In genomic region chr20:48657426-48658197, GRCh38 we compare ENCODE assay signal across 8 cellular contexts.
A peak's percentile ranks its signal among the peaks of the same experiment; 100 is the strongest.
DNase-seq lines count a peak whose midpoint lies in the region; ATAC-seq and TF ChIP-seq lines count a peak whose summit lies in the region.

No MANE protein-coding gene starts in this region.

- H3K27me3 Mint-ChIP-seq in activated naive CD4-positive, alpha-beta T cell treated with anti-CD3 and anti-CD28 coated beads, Interleukin-2, amount 10 ng/mL, durations not matched to agents 7 days and 5 days: no peaks in the 10 kb centered on the region

- peak; percentile 91 for ATAC-seq in DND-41 (ENCODE audit: insufficient read depth, low read depth)
- peak; percentile 92 for ATAC-seq in SK-N-SH treated with all-trans-retinoic acid at 6 μM for 48 hours
- ATAC-seq in GM21526 (IDR thresholded peaks at IDR 0.05; ENCODE audit: low FRiP score, unreplicated experiment): no peak

- H3K36me3 Mint-ChIP-seq in activated naive CD4-positive, alpha-beta T cell treated with anti-CD3 and anti-CD28 coated beads, Interleukin-2, amount 10 ng/mL, durations not matched to agents 7 days and 5 days: peaks cover 55% of the 10 kb centered on the region

- CTCF ChIA-PET in activated naive CD4-positive, alpha-beta T cell treated with anti-CD3 and anti-CD28 coated beads, Interleukin-2, amount 10 ng/mL, durations not matched to agents 7 days and 5 days (lab: Charles Lee): interaction anchor here (0.5 to 6.5 kb wide), 41 partner anchors 9 to 290 kb away, joined by 3 to 125 read pairs (median 4); partner anchors contain the start of gene PREX1

- H3K23ac ChIP-seq in trophoblast cell (ENCODE audit: low read length): no peak overlapping the region

- H3K4me1 Mint-ChIP-seq in activated naive CD4-positive, alpha-beta T cell treated with anti-CD3 and anti-CD28 coated beads, Interleukin-2, amount 10 ng/mL, durations not matched to agents 7 days and 5 days: peaks cover 10% of the 10 kb centered on the region

- H3K27me3 ChIP-seq in DND-41 (ENCODE audit: insufficient read depth, low read length, poor library complexity) (no peaks in the 10 kb centered on the region), MM.1S (replicated peaks; ENCODE audit: insufficient read depth, low read length) (no peaks in the 10 kb centered on the region), trophoblast cell (ENCODE audit: insufficient read depth, low read length) (no peaks in the 10 kb centered on the region)

- DNase-seq in DND-41: peak; percentile 76
- peak; percentile 67 for DNase-seq in MM.1S
- DNase-seq in activated naive CD4-positive, alpha-beta T cell treated with anti-CD3 and anti-CD28 coated beads, Interleukin-2, amount 10 ng/mL, durations not matched to agents 7 days and 5 days: peak; percentile 78
- peak; percentile 88 for DNase-seq in germinal center (ENCODE audit: low spot score)
- DNase-seq in trophoblast cell: peak; percentile 57 to 90
- peak; percentile 78 for DNase-seq in ureter (ENCODE audit: low spot score)

- H3K9me3 ChIP-seq in DND-41 (ENCODE audit: insufficient read depth, low read length, severe bottlenecking) (no peaks in the 10 kb centered on the region), MM.1S (replicated peaks; ENCODE audit: insufficient read depth, low read length) (no peaks in the 10 kb centered on the region), trophoblast cell (ENCODE audit: insufficient read depth, low read depth, low read length) (peaks cover 4% of the 10 kb centered on the region)

- H4K91ac ChIP-seq in trophoblast cell (ENCODE audit: low read depth, low read length): peak overlapping the region; percentile 38

- H2BK120ac ChIP-seq in trophoblast cell (ENCODE audit: insufficient read depth, low read length, poor library complexity): no peak overlapping the region

- no peak overlapping the region for H3K14ac ChIP-seq in trophoblast cell (ENCODE audit: low read length)

- no peaks in the 10 kb centered on the region for H3K79me1 ChIP-seq in trophoblast cell (ENCODE audit: low read length)

- H3K4me1 ChIP-seq in DND-41 (ENCODE audit: insufficient read depth, low read length) (no peaks in the 10 kb centered on the region), MM.1S (ENCODE audit: low read length) (no peaks in the 10 kb centered on the region), trophoblast cell (ENCODE audit: control insufficient read depth in 1 of 2, insufficient read depth in 2 of 2, low read length in 2 of 2) (no peaks in the 10 kb centered on the region)

- H4K20me1 ChIP-seq in DND-41 (ENCODE audit: insufficient read depth, low read length) (no peaks in the 10 kb centered on the region), MM.1S (ENCODE audit: insufficient read depth, low read length) (no peaks in the 10 kb centered on the region)

- H3K79me2 ChIP-seq in DND-41 (ENCODE audit: insufficient read depth, low read length) (no peaks in the 10 kb centered on the region), MM.1S (ENCODE audit: low read length) (no peaks in the 10 kb centered on the region), trophoblast cell (ENCODE audit: control insufficient read depth, insufficient read depth, low read length, poor library complexity) (no peaks in the 10 kb centered on the region)

- no peak overlapping the region for H3K4me3 Mint-ChIP-seq in activated naive CD4-positive, alpha-beta T cell treated with anti-CD3 and anti-CD28 coated beads, Interleukin-2, amount 10 ng/mL, durations not matched to agents 7 days and 5 days

- no peaks in the 10 kb centered on the region for H3K9me2 ChIP-seq in MM.1S (replicated peaks; ENCODE audit: insufficient read depth, low read length)

- H3K27ac ChIP-seq in DND-41 (ENCODE audit: low read length) (no peak overlapping the region), MM.1S (ENCODE audit: low read length) (no peak overlapping the region), trophoblast cell (ENCODE audit: low read depth, low read length) (no peak overlapping the region)

- no peak overlapping the region for H3K4me2 ChIP-seq in DND-41 (ENCODE audit: insufficient read depth, low read length)
- no peak overlapping the region for H3K4me2 ChIP-seq in MM.1S (ENCODE audit: low read depth, low read length)
- H3K4me2 ChIP-seq in trophoblast cell (ENCODE audit: low read length): no peak overlapping the region

- H4K12ac ChIP-seq in trophoblast cell (ENCODE audit: low read depth, low read length): no peak overlapping the region

- peak overlapping the region; percentile 16 for H3K27ac Mint-ChIP-seq in activated naive CD4-positive, alpha-beta T cell treated with anti-CD3 and anti-CD28 coated beads, Interleukin-2, amount 10 ng/mL, durations not matched to agents 7 days and 5 days

- H3K36me3 ChIP-seq in DND-41 (ENCODE audit: insufficient read depth, low read length): no peaks in the 10 kb centered on the region
- no peaks in the 10 kb centered on the region for H3K36me3 ChIP-seq in MM.1S (replicated peaks; ENCODE audit: insufficient read depth, low read length)
- no peaks in the 10 kb centered on the region for H3K36me3 ChIP-seq in trophoblast cell (ENCODE audit: control insufficient read depth in 1 of 2, insufficient read depth in 2 of 2, low read length in 2 of 2)

- H3K18ac ChIP-seq in trophoblast cell (ENCODE audit: low read length): no peak overlapping the region

- WGBS in trophoblast cell (ENCODE audit: extremely low coverage, insufficient coverage, insufficient read length): no CpG with 5 or more reads among the region's 21 CpGs

- H3K9ac ChIP-seq in DND-41 (ENCODE audit: low read depth, low read length) (no peak overlapping the region), MM.1S (ENCODE audit: low read length) (no peak overlapping the region), trophoblast cell (ENCODE audit: low read length) (no peak overlapping the region)

- TF ChIP-seq CTCF in DND-41 (IDR thresholded peaks at IDR 0.05; ENCODE audit: borderline replicate concordance, extremely low read depth, low read length, poor library complexity, severe bottlenecking): peak; percentile 98
- peak; percentile 96 for TF ChIP-seq CTCF in MM.1S (IDR thresholded peaks at IDR 0.05; ENCODE audit: low read length)

- no peak overlapping the region for H3K4me3 ChIP-seq in DND-41 (ENCODE audit: low read depth in 1 of 2, low read length in 2 of 2)
- H3K4me3 ChIP-seq in MM.1S (ENCODE audit: low read length): no peak overlapping the region
- H3K4me3 ChIP-seq in trophoblast cell (ENCODE audit: low read depth, low read length): no peak overlapping the region

- H3F3A ChIP-seq in MM.1S (ENCODE audit: insufficient read depth, low read length): no peaks in the 10 kb centered on the region

- H4K8ac ChIP-seq in trophoblast cell (ENCODE audit: low read depth, low read length): no peak overlapping the region

- H2AFZ ChIP-seq in DND-41 (ENCODE audit: low read depth, low read length) (no peak overlapping the region), MM.1S (ENCODE audit: low read length) (no peak overlapping the region), trophoblast cell (ENCODE audit: insufficient read depth, low read length, poor library complexity) (no peak overlapping the region)

- H3K9me3 Mint-ChIP-seq in activated naive CD4-positive, alpha-beta T cell treated with anti-CD3 and anti-CD28 coated beads, Interleukin-2, amount 10 ng/mL, durations not matched to agents 7 days and 5 days: peaks cover 3% of the 10 kb centered on the region

- H2BK12ac ChIP-seq in trophoblast cell (ENCODE audit: low read length): no peak overlapping the region

- H2BK5ac ChIP-seq in trophoblast cell (ENCODE audit: low read depth, low read length, poor library complexity): no peak overlapping the region

- no peak overlapping the region for H2AK5ac ChIP-seq in trophoblast cell (ENCODE audit: low read length)

- H3K4ac ChIP-seq in trophoblast cell (ENCODE audit: low read depth, low read length): no peak overlapping the region

TF ChIP-seq in SK-N-SH treated with all-trans-retinoic acid at 6 μM for 48 hours, 23 proteins besides CTCF, POLR2A, EP300 and RAD21:
- TF ChIP-seq OSR1 (CRISPR knock-in tag; IDR thresholded peaks at IDR 0.05) (no peak), ZFP3 (CRISPR knock-in tag; IDR thresholded peaks at IDR 0.05) (no peak), RARB (CRISPR knock-in tag; IDR thresholded peaks at IDR 0.05) (no peak)
